10 cellular contexts compared by ENCODE assay signal in the genomic region with DNA sequence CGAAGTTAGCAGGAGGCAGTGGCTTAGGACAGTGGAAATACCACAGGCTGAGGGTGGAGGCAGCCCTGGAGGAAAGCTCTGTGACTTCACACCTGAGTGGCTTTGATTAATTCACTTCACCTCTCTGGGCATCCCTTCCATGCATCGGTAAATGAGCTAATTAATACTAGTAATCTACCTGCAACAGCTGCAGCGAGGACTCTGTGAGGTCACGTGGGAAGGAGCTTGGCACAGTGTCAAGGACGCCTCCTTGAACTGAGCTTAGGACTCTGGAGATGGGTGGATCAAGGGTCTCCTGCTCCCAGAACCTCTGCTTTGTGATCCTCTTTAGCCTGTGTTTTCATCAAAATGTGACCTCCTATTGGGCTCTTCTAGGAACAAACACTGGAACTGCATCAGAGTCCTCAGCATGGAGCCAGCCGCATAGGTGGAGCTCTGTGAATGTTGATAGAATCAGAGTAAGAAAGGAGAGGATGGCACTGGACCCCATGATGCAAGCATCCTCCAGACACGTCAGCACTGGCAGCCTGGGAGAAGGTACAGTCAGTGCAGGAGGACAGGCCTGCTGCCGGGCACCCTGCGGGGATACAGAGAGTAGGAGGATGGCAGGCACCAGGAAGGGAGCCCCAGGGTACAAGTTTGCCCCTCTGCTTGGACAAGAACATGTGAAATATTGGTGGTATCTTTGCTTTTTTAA. TPM values are rescaled to one million over a fixed set of nuclear protein-coding genes. Genes with fewer than 3 reads are reported as not detected.
A peak's percentile ranks its signal among the peaks of the same experiment; 100 is the strongest.
DNase-seq lines count a peak whose midpoint lies in the region; ATAC-seq and TF ChIP-seq lines count a peak whose summit lies in the region.
"Had no signal": no experiment of that assay in that cellular context is flagged by ENCODE, and none has a peak within 500 bp of the region (broad histone marks: within the 10 kb centered on the region; RNA-seq: fewer than 3 reads in every experiment).

No MANE protein-coding gene starts in this region.

- BruUV-seq in MCF 10A (replicated peaks; lab: Mats Ljungman, UMichigan), result no TSS peak

- H3K36me3 ChIP-seq in lower lobe of right lung, result no peaks in the 10 kb centered on the region
- no peaks in the 10 kb centered on the region for H3K36me3 ChIP-seq in testis (ENCODE audit: low read depth, missing control alignments)

- H3K4me3 ChIP-seq in lower lobe of right lung, result peak overlapping the region; percentile 63
- H3K4me3 ChIP-seq in testis, result no peak overlapping the region
- H3K4me3 ChIP-seq: A549 had no signal

- H3K4me3 Mint-ChIP-seq in MCF 10A (ENCODE audit: unreplicated experiment), result peak overlapping the region; percentile 4

- POLR2A ChIA-PET in MCF 10A (lab: Yijun Ruan, JAX), result interaction anchor here (0.6 to 0.7 kb wide), 2 partner anchors 64 to 84 kb away, joined by 3 read pairs; no protein-coding TSS in a partner anchor

- CTCF ChIA-PET in MCF 10A (lab: Yijun Ruan, JAX), result interaction anchor here (1.1 kb wide), 1 partner anchor 158 kb away, joined by 3 read pairs; no protein-coding TSS in a partner anchor

- H3K4me1 Mint-ChIP-seq in MCF 10A (ENCODE audit: insufficient read depth, unreplicated experiment), result peaks cover 7% of the 10 kb centered on the region

- intact Hi-C loops in MCF 10A (cut with micrococcal nuclease), result no loop called here
- intact Hi-C loops in lower lobe of right lung (cut with DNase I), result no loop called here
- intact Hi-C loops in testis (cut with DNase I; ENCODE audit: low total_unique reads), result no loop called here

- ATAC-seq in lower lobe of right lung (peak in 1 of 2 donors; percentile 9), HG03135 (IDR thresholded peaks at IDR 0.05; ENCODE audit: unreplicated experiment) (no peak)

- H3K27ac Mint-ChIP-seq in MCF 10A (ENCODE audit: low read depth, unreplicated experiment), result no peak overlapping the region

- H3K27me3 Mint-ChIP-seq in MCF 10A (ENCODE audit: insufficient read depth, unreplicated experiment), result peaks cover 28% of the 10 kb centered on the region

- no peak for TF ChIP-seq POLR2A in testis (IDR thresholded peaks at IDR 0.05)

- no peaks in the 10 kb centered on the region for H3K9me3 Mint-ChIP-seq in MCF 10A (ENCODE audit: unreplicated experiment)

- H3K27ac ChIP-seq in lower lobe of right lung (peak overlapping the region; percentile 83), testis (peak overlapping the region; percentile 21 to 59)
- H3K27ac ChIP-seq: A549, SK-N-MC had no signal

- 46 to 47% methylated on average over 7 to 9 of the region's 9 CpGs for WGBS in testis, 2 donors

- peaks cover 25% of the 10 kb centered on the region for H3K4me1 ChIP-seq in lower lobe of right lung
- peaks cover 14% of the 10 kb centered on the region for H3K4me1 ChIP-seq in testis

- H3K27me3 ChIP-seq in lower lobe of right lung (ENCODE audit: low read depth), result peaks cover 6% of the 10 kb centered on the region
- H3K27me3 ChIP-seq in testis, result no peaks in the 10 kb centered on the region

- TF ChIP-seq CTCF in MCF 10A (IDR thresholded peaks at IDR 0.05; ENCODE audit: unreplicated experiment) (no peak), lower lobe of right lung (IDR thresholded peaks at IDR 0.05) (no peak), testis (IDR thresholded peaks at IDR 0.05) (no peak)

- DNase-seq in NCI-H1436 (lab: John Stamatoyannopoulos, UW) (peak; percentile 36), NCI-H1436 treated with DMSO at 0.1 percent for 48 hours (lab: John Stamatoyannopoulos, UW) (no peak), MCF 10A (ENCODE audit: unreplicated experiment) (peak; percentile 29), lower lobe of right lung (no peak), testis (peak; percentile 61), GF-D8 (lab: John Stamatoyannopoulos, UW) (no peak)
- no peak for DNase-seq in activated CD4-positive, alpha-beta T cell treated with anti-CD3 and anti-CD28 coated beads, Interleukin-2, amount 50 U/mL, for 4 hours

- H3K9me3 ChIP-seq in lower lobe of right lung (no peaks in the 10 kb centered on the region), testis (no peaks in the 10 kb centered on the region)
- H3K9me3 ChIP-seq: A549 had no signal

- no peaks in the 10 kb centered on the region for H3K36me3 Mint-ChIP-seq in MCF 10A (ENCODE audit: insufficient read depth, unreplicated experiment)

RNA-seq across cellular contexts. Expression of a gene that starts 1.0 kb away (rescaled TPM):
- not detected in 2 replicates for total RNA-seq in MCF 10A (2022)
- total RNA-seq in lower lobe of right lung, result 11.4 TPM
- total RNA-seq in testis, result 1 to 10 TPM; 2.4 TPM
- 30.7 TPM for polyA plus RNA-seq in testis (ENCODE audit: insufficient read depth, low read depth, low replicate concordance)

Comparison
In these comparisons a context has a peak if more than half of its experiments do, and no peak if none do; other contexts are left out.
1. DNase-seq: peak in NCI-H1436 (single experiment), MCF 10A (single experiment) and testis (single experiment); none in NCI-H1436 treated with DMSO at 0.1 percent for 48 hours (single experiment), lower lobe of right lung (single experiment), activated CD4-positive, alpha-beta T cell treated with anti-CD3 and anti-CD28 coated beads, Interleukin-2, amount 50 U/mL, for 4 hours (0 of 2) and GF-D8 (single experiment).